In genomic region chr11:119567667-119568582, GRCh38 we compare ENCODE assay signal across 8 cellular contexts.
DNase-seq lines count a peak whose midpoint lies in the region; ATAC-seq, FAIRE-seq and TF ChIP-seq lines count a peak whose summit lies in the region.

No MANE protein-coding gene starts in this region.

- TF ChIP-seq RAD21 in GM12878 (IDR thresholded peaks at IDR 0.05; ENCODE audit: insufficient read depth, low read depth, low read length): no peak

- SMC1A ChIA-PET in GM12878 (lab: Charles Lee; ENCODE audit: uncharacterized antibody, unreplicated experiment): interaction anchor here (0.7 to 0.8 kb wide), 2 partner anchors 58 to 87 kb away, joined by 4 read pairs; no protein-coding TSS in a partner anchor

- FAIRE-seq in GM12878 (lab: Jason Lieb, UNC): peak; percentile 85

- H3K79me2 ChIP-seq in GM12878 (ENCODE audit: control insufficient read depth, insufficient read depth, low read length): no peaks in the 10 kb centered on the region

- H3K27ac ChIP-seq in HUES64 (ENCODE audit: low read depth, low read length): peak overlapping the region; percentile 62
- H3K27ac ChIP-seq in GM12878 (ENCODE audit: control insufficient read depth, insufficient read depth): no peak overlapping the region
- H3K27ac ChIP-seq in coronary artery: no peak overlapping the region

- 45% methylated on average over 9 of the region's 9 CpGs for WGBS in HUES64
- WGBS in GM12878 (ENCODE audit: insufficient coverage, insufficient replicate concordance, low lambda C conversion rate, missing lambda C conversion rate): 2% methylated on average over 9 of the region's 9 CpGs

- no peak for TF ChIP-seq CTCF in GM12878 (IDR thresholded peaks at IDR 0.05 in 2 of 3, conservative IDR thresholded peaks at IDR 0.05 in 1 of 3; ENCODE audit: control insufficient read depth in 2 of 3, extremely low read depth in 1 of 3, insufficient read depth in 1 of 3, low read depth in 3 of 3, low read length in 3 of 3)
- TF ChIP-seq CTCF in coronary artery (IDR thresholded peaks at IDR 0.05): no peak

- H3K27me3 ChIP-seq in HUES64 (ENCODE audit: insufficient read depth, low read length) (no peaks in the 10 kb centered on the region), GM12878 (replicated peaks in 1 of 2; ENCODE audit: control insufficient read depth in 2 of 2, insufficient read depth in 2 of 2, low read length in 1 of 2) (no peaks in the 10 kb centered on the region)

- RAD21 ChIA-PET in GM12878 (lab: Charles Lee; ENCODE audit: unreplicated experiment): interaction anchor here (0.7 to 1.7 kb wide), 5 partner anchors 33 to 230 kb away, joined by 3 to 7 read pairs (median 3); no protein-coding TSS in a partner anchor

- H3K36me3 ChIP-seq in HUES64 (ENCODE audit: insufficient read depth, low read length) (no peaks in the 10 kb centered on the region), GM12878 (ENCODE audit: control insufficient read depth in 2 of 2, insufficient read depth in 2 of 2, low read length in 1 of 2) (no peaks in the 10 kb centered on the region)

- TF ChIP-seq EP300 in GM12878 (IDR thresholded peaks at IDR 0.05; ENCODE audit: borderline replicate concordance in 1 of 2, control insufficient read depth in 1 of 2, low read depth in 2 of 2, low read length in 2 of 2): 0 out of 4 replicates have a peak, but pooled peaks of 1 of the 2 experiments have one; percentile 4

- no TSS peak for BruUV-seq in GM12878 (replicated peaks; lab: Mats Ljungman, UMichigan)

- DNase-seq in GM12878 (ENCODE audit: low read depth, low spot score): peak; percentile 56
- peak; percentile 44 for DNase-seq in mucosa of gallbladder (ENCODE audit: low spot score)
- DNase-seq in KG1 (lab: John Stamatoyannopoulos, UW): no peak
- DNase-seq in activated CD4-positive, CD25-positive, alpha-beta regulatory T cell treated with anti-CD3 and anti-CD28 coated beads, Interleukin-2, amount 50 U/mL, for 72 hours: no peak
- DNase-seq in coronary artery (ENCODE audit: low spot score): no peak
- DNase-seq in DMS114 treated with DMSO at 0.1 percent for 48 hours (lab: John Stamatoyannopoulos, UW; ENCODE audit: unreplicated experiment): no peak

- intact Hi-C loops in GM12878 (cut with micrococcal nuclease; ENCODE audit: unreplicated experiment): no loop called here

- no peak overlapping the region for H3K4me3 ChIP-seq in HUES64 (ENCODE audit: low read length)
- H3K4me3 ChIP-seq in GM12878: no peak overlapping the region
- H3K4me3 ChIP-seq in coronary artery: no peak overlapping the region

- no peaks in the 10 kb centered on the region for H4K20me1 ChIP-seq in GM12878 (ENCODE audit: control insufficient read depth, insufficient read depth)

- ATAC-seq in GM19035 (IDR thresholded peaks at IDR 0.05; ENCODE audit: unreplicated experiment) (peak; percentile 50), GM12878 (peak; percentile 90)

- no peak overlapping the region for H3K4me2 ChIP-seq in GM12878 (ENCODE audit: control insufficient read depth, insufficient read depth)

- H3K9me3 ChIP-seq in HUES64 (ENCODE audit: insufficient read depth, low read depth, low read length): no peaks in the 10 kb centered on the region
- no peaks in the 10 kb centered on the region for H3K9me3 ChIP-seq in GM12878 (replicated peaks; ENCODE audit: control insufficient read depth, insufficient read depth, low read length)

- CTCF ChIA-PET in GM12878 (lab: Yijun Ruan, JAX): interaction anchor here (1.0 kb wide), 1 partner anchor 58 kb away, joined by 3 read pairs; no protein-coding TSS in a partner anchor

- H2AFZ ChIP-seq in GM12878 (ENCODE audit: control insufficient read depth, low read depth, low read length): peak overlapping the region; percentile 21

- H3K4me1 ChIP-seq in HUES64 (ENCODE audit: insufficient read depth, low read length) (peaks cover 11% of the 10 kb centered on the region), GM12878 (ENCODE audit: control insufficient read depth, insufficient read depth, low read length) (peaks cover 6% of the 10 kb centered on the region)

- in situ Hi-C loops in GM12878 (cut with MboI): no loop called here

- POLR2A ChIA-PET in GM12878 (lab: Charles Lee): no interaction called here

- TF ChIP-seq POLR2A in GM12878 (IDR thresholded peaks at IDR 0.05; ENCODE audit: low read depth, low read length): no peak

- H3K9ac ChIP-seq in HUES64 (ENCODE audit: low read depth, low read length) (no peak overlapping the region), GM12878 (ENCODE audit: control insufficient read depth, insufficient read depth, low read length) (no peak overlapping the region)

TF ChIP-seq in GM12878, 131 proteins besides CTCF, POLR2A, EP300 and RAD21:
- TF ChIP-seq CREM (IDR thresholded peaks at IDR 0.05; ENCODE audit: low read depth) (no peak), NR2C2 (IDR thresholded peaks at IDR 0.05; ENCODE audit: borderline replicate concordance, control insufficient read depth, insufficient read length, low read depth) (no peak), RELA (IDR thresholded peaks at IDR 0.05; ENCODE audit: borderline replicate concordance, partially characterized antibody) (no peak), IRF5 (IDR thresholded peaks at IDR 0.05; ENCODE audit: borderline replicate concordance) (no peak), TAF1 (IDR thresholded peaks at IDR 0.05; ENCODE audit: borderline replicate concordance, low read depth, low read length) (no peak), WRNIP1 (IDR thresholded peaks at IDR 0.05; ENCODE audit: borderline replicate concordance, low read depth, low read length) (no peak), NRF1 (conservative IDR thresholded peaks at IDR 0.05; ENCODE audit: low read depth, low read length) (no peak), NR2F1 (conservative IDR thresholded peaks at IDR 0.05) (no peak), RELB (IDR thresholded peaks at IDR 0.05; ENCODE audit: low read depth) (no peak), PBX3 (IDR thresholded peaks at IDR 0.05; ENCODE audit: insufficient replicate concordance, low read depth, low read length) (no peak), GATAD2B (conservative IDR thresholded peaks at IDR 0.05; ENCODE audit: low read depth) (no peak), POU2F2 (IDR thresholded peaks at IDR 0.05; ENCODE audit: borderline replicate concordance, low read depth, low read length) (peak; percentile 53; the same call in 1 of the 3 replicates), BACH1 (IDR thresholded peaks at IDR 0.05; ENCODE audit: borderline replicate concordance) (peak; percentile 75; the same call in 1 of the 2 replicates), POLR2AphosphoS5 (IDR thresholded peaks at IDR 0.05; ENCODE audit: low read length) (no peak), ZZZ3 (IDR thresholded peaks at IDR 0.05; ENCODE audit: control insufficient read depth, insufficient read length, low read depth) (no peak), TCF3 (IDR thresholded peaks at IDR 0.05; ENCODE audit: borderline replicate concordance, insufficient read depth, low read depth, low read length) (no peak)
- TF ChIP-seq, protein P1, sequence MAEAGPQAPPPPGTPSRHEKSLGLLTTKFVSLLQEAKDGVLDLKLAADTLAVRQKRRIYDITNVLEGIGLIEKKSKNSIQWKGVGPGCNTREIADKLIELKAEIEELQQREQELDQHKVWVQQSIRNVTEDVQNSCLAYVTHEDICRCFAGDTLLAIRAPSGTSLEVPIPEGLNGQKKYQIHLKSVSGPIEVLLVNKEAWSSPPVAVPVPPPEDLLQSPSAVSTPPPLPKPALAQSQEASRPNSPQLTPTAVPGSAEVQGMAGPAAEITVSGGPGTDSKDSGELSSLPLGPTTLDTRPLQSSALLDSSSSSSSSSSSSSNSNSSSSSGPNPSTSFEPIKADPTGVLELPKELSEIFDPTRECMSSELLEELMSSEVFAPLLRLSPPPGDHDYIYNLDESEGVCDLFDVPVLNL (IDR thresholded peaks at IDR 0.05; ENCODE audit: low read depth, low read length): no peak
TF ChIP-seq in GM12878: peak in this region for 2.

Comparison
In these comparisons a context has a peak if more than half of its experiments do, and no peak if none do; other contexts are left out.
1. DNase-seq: peak in GM12878 (single experiment) and mucosa of gallbladder (single experiment); none in KG1 (single experiment), activated CD4-positive, CD25-positive, alpha-beta regulatory T cell treated with anti-CD3 and anti-CD28 coated beads, Interleukin-2, amount 50 U/mL, for 72 hours (single experiment), coronary artery (single experiment) and DMS114 treated with DMSO at 0.1 percent for 48 hours (single experiment).